Comparison of ENCODE assay signal across 9 cellular contexts in the genomic region with DNA sequence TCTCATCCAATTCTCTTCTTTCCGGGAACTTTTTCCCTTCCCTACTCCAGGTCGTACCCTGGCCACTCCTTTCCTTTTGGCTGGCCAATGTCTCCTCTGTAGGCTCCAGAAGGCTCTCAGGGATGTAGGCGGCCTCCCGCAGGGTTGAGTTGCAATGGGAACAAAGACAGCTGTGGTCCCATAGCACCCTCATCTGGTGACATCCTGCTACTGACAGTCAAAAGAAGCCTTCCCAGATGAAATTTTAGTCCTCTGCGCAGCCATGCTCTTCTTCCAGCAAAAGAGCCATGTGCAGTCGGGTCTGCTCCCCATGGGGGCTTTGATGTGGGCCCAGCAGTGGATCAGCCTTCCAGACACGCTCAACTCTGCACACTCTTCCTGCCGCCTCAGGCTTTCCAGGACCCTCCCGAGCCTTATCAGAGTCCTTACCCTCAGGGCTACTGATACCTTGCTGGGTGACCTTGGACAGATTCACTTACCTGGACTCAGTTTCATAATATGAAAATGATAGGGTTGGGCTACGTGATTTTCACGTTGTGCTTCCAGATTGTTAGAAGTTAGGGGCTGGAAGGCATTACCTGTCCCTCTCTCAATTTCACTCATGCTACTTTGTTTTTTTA. TPM values are rescaled to one million over a fixed set of nuclear protein-coding genes. Genes with fewer than 3 reads are reported as not detected.
DNase-seq lines count a peak whose midpoint lies in the region; ATAC-seq, FAIRE-seq and TF ChIP-seq lines count a peak whose summit lies in the region.
"Had no signal": no experiment of that assay in that cellular context is flagged by ENCODE, and none has a peak within 500 bp of the region (broad histone marks: within the 10 kb centered on the region; RNA-seq: fewer than 3 reads in every experiment).

No MANE protein-coding gene starts in this region.

- H4K8ac ChIP-seq in H1 (ENCODE audit: extremely low read depth, insufficient read depth, low read length): no peak overlapping the region

- no peak overlapping the region for H3K27ac ChIP-seq in H1 (ENCODE audit: low read depth, low read length)
- no peak overlapping the region for H3K27ac ChIP-seq in gastroesophageal sphincter

- no peak overlapping the region for H3K9ac ChIP-seq in H1 (replicated peaks in 1 of 4; ENCODE audit: extremely low read depth in 1 of 4, low read depth in 3 of 4, low read length in 3 of 4)

- H2BK15ac ChIP-seq in H1 (ENCODE audit: low read length): no peak overlapping the region

- H3K4me1 ChIP-seq in H1 (replicated peaks in 1 of 4; ENCODE audit: control insufficient read depth in 3 of 4, insufficient read depth in 4 of 4, low read length in 3 of 4): peaks cover 0 to 4% (median 1%) of the 10 kb centered on the region in 4 experiments; a peak in 1 of 7 replicates
- H3K4me1 ChIP-seq in gastroesophageal sphincter: no peaks in the 10 kb centered on the region

- H3K36me3 ChIP-seq in H1 (ENCODE audit: control insufficient read depth in 2 of 4, insufficient read depth in 4 of 4, low read length in 3 of 4) (no peaks in the 10 kb centered on the region; a peak in 1 of 8 replicates), gastroesophageal sphincter (no peaks in the 10 kb centered on the region)

- H4K5ac ChIP-seq in H1 (ENCODE audit: insufficient read length, low read depth, low read length): no peak overlapping the region

- H4K91ac ChIP-seq in H1 (replicated peaks; ENCODE audit: insufficient read length, low read length): no peak overlapping the region

- H3K79me2 ChIP-seq in H1 (ENCODE audit: control insufficient read depth in 1 of 2, insufficient read depth in 2 of 2, low read length in 2 of 2): no peaks in the 10 kb centered on the region

- no peak overlapping the region for H3K18ac ChIP-seq in H1 (ENCODE audit: extremely low read depth, low read length)

- H3K36me3 Mint-ChIP-seq in activated naive CD8-positive, alpha-beta T cell treated with anti-CD3 and anti-CD28 coated beads for 36 hours: peaks cover 6% of the 10 kb centered on the region
- H3K36me3 Mint-ChIP-seq in activated naive CD8-positive, alpha-beta T cell treated with anti-CD3 and anti-CD28 coated beads, Interleukin-2, amount 50 U/mL, for 24 hours (ENCODE audit: low read depth): peaks cover 6% of the 10 kb centered on the region
- peaks cover 1% of the 10 kb centered on the region; the same call in 1 of the 2 replicates for H3K36me3 Mint-ChIP-seq in WTC11
- no peaks in the 10 kb centered on the region for H3K36me3 Mint-ChIP-seq in naive B cell

- no peak for TF ChIP-seq POLR2A in H1 (IDR thresholded peaks at IDR 0.05; ENCODE audit: control extremely low read depth in 1 of 2, low read depth in 2 of 2, low read length in 2 of 2)
- no peak for TF ChIP-seq POLR2A in gastroesophageal sphincter (IDR thresholded peaks at IDR 0.05)

- no peaks in the 10 kb centered on the region for H4K20me1 ChIP-seq in H1 (replicated peaks in 1 of 2; ENCODE audit: control insufficient read depth in 1 of 2, insufficient read depth in 2 of 2, low read length in 2 of 2)

- no peak overlapping the region for H2AK5ac ChIP-seq in H1 (ENCODE audit: low read depth, low read length)

- H3K4me2 ChIP-seq in H1 (ENCODE audit: insufficient read depth in 1 of 2, low read depth in 2 of 2, low read length in 2 of 2): 0 out of 4 replicates have a peak overlapping the region, but pooled peaks of 1 of the 2 experiments have one; percentile 0

- H3K79me1 ChIP-seq in H1 (ENCODE audit: low read depth, low read length): no peaks in the 10 kb centered on the region

- H3K14ac ChIP-seq in H1 (ENCODE audit: insufficient read length): no peak overlapping the region

- no peaks in the 10 kb centered on the region for H3K23me2 ChIP-seq in H1 (ENCODE audit: low read depth, low read length)

- POLR2A ChIA-PET in WTC11 (lab: Charles Lee): no interaction called here
- POLR2A ChIA-PET in H1 (lab: Charles Lee; ENCODE audit: partially characterized antibody): interaction anchor here (0.8 to 2.2 kb wide), 7 partner anchors 9 to 327 kb away, joined by 3 to 6 read pairs (median 3); a partner anchor contains a TSS

- CTCF ChIA-PET in WTC11 (lab: Charles Lee): interaction anchor here (0.6 to 4.0 kb wide), 11 partner anchors 10 to 326 kb away, joined by 3 to 39 read pairs (median 4); a partner anchor contains a TSS
- CTCF ChIA-PET in H1 (lab: Charles Lee; ENCODE audit: partially characterized antibody): interaction anchor here (0.7 to 10.2 kb wide), 25 partner anchors 9 to 960 kb away, joined by 3 to 119 read pairs (median 5); a partner anchor contains a TSS

- no peak overlapping the region for H3K23ac ChIP-seq in H1 (ENCODE audit: insufficient read length)

- no peaks in the 10 kb centered on the region for H3K27me3 Mint-ChIP-seq in activated naive CD8-positive, alpha-beta T cell treated with anti-CD3 and anti-CD28 coated beads for 36 hours
- H3K27me3 Mint-ChIP-seq in activated naive CD8-positive, alpha-beta T cell treated with anti-CD3 and anti-CD28 coated beads, Interleukin-2, amount 50 U/mL, for 24 hours: no peaks in the 10 kb centered on the region
- H3K27me3 Mint-ChIP-seq in WTC11 (ENCODE audit: low read depth) (no peaks in the 10 kb centered on the region; the same call in 1 of the 2 replicates), naive B cell (peaks cover 0 to 4% (median 0%) of the 10 kb centered on the region in 3 donors)

- H3K4ac ChIP-seq in H1 (replicated peaks; ENCODE audit: insufficient read length, low read depth, low read length): no peak overlapping the region

- TF ChIP-seq CTCF in WTC11 (IDR thresholded peaks at IDR 0.05): peak; percentile 74
- TF ChIP-seq CTCF in H1 (IDR thresholded peaks at IDR 0.05; ENCODE audit: control extremely low read depth in 1 of 3, insufficient read depth in 1 of 3, low read depth in 1 of 3, low read length in 3 of 3): peak; percentile 67 to 92 (median 79)
- peak in 2 of 4 experiments; percentile 17 to 44 for TF ChIP-seq CTCF in gastroesophageal sphincter (IDR thresholded peaks at IDR 0.05)

- peak; percentile 93 to 96 for TF ChIP-seq RAD21 in H1 (IDR thresholded peaks at IDR 0.05 in 1 of 2, conservative IDR thresholded peaks at IDR 0.05 in 1 of 2; ENCODE audit: low read depth in 2 of 2, low read length in 2 of 2)

- H3K4me3 ChIP-seq in H1 (ENCODE audit: extremely low read depth in 1 of 4, insufficient read depth in 2 of 4, low read depth in 3 of 4, low read length in 4 of 4) (no peak overlapping the region), gastroesophageal sphincter (no peak overlapping the region)

- H3K9me3 Mint-ChIP-seq in activated naive CD8-positive, alpha-beta T cell treated with anti-CD3 and anti-CD28 coated beads for 36 hours: no peaks in the 10 kb centered on the region
- no peaks in the 10 kb centered on the region for H3K9me3 Mint-ChIP-seq in activated naive CD8-positive, alpha-beta T cell treated with anti-CD3 and anti-CD28 coated beads, Interleukin-2, amount 50 U/mL, for 24 hours
- H3K9me3 Mint-ChIP-seq in WTC11 (no peaks in the 10 kb centered on the region), naive B cell (no peaks in the 10 kb centered on the region)

- no peak overlapping the region for H2AFZ ChIP-seq in H1 (ENCODE audit: low read length)

- 46% methylated on average over 11 of the region's 11 CpGs; no CpG with 5 or more reads in 1 of the 2 experiments for WGBS in H1 (ENCODE audit: extremely low coverage in 1 of 2, insufficient coverage in 1 of 2, insufficient read length in 1 of 2, insufficient replicate concordance in 2 of 2, low coverage in 1 of 2, low lambda C conversion rate in 2 of 2, missing lambda C conversion rate in 1 of 2), 2 experiments
- 36 to 61% methylated on average over 5 to 9 of the region's 11 CpGs for WGBS in gastroesophageal sphincter (ENCODE audit: low coverage in 1 of 2), 2 donors

- no peak overlapping the region for H2BK12ac ChIP-seq in H1 (ENCODE audit: low read depth, low read length)

- no peaks in the 10 kb centered on the region for H3K27me3 ChIP-seq in H1 (replicated peaks in 1 of 4; ENCODE audit: control insufficient read depth in 3 of 4, extremely low read depth in 1 of 4, insufficient read depth in 3 of 4, low read length in 3 of 4)
- no peaks in the 10 kb centered on the region for H3K27me3 ChIP-seq in gastroesophageal sphincter

- H2BK120ac ChIP-seq in H1 (replicated peaks; ENCODE audit: low read depth, low read length): no peak overlapping the region

- H2BK20ac ChIP-seq in H1 (ENCODE audit: low read length): no peak overlapping the region

- H3K4me3 Mint-ChIP-seq in activated naive CD8-positive, alpha-beta T cell treated with anti-CD3 and anti-CD28 coated beads for 36 hours: no peak overlapping the region
- H3K4me3 Mint-ChIP-seq in activated naive CD8-positive, alpha-beta T cell treated with anti-CD3 and anti-CD28 coated beads, Interleukin-2, amount 50 U/mL, for 24 hours: no peak overlapping the region
- no peak overlapping the region for H3K4me3 Mint-ChIP-seq in WTC11
- H3K4me3 Mint-ChIP-seq in naive B cell: no peak overlapping the region

- peak; percentile 17 for DNase-seq in activated naive CD8-positive, alpha-beta T cell treated with anti-CD3 and anti-CD28 coated beads for 36 hours
- DNase-seq in activated naive CD8-positive, alpha-beta T cell treated with anti-CD3 and anti-CD28 coated beads, Interleukin-2, amount 50 U/mL, for 24 hours: no peak
- DNase-seq in NCI-H128 (lab: John Stamatoyannopoulos, UW; ENCODE audit: unreplicated experiment) (peak; percentile 34), WTC11 (ENCODE audit: low spot score) (peak; percentile 84), H1 (ENCODE audit: low read depth in 1 of 2, low spot score in 2 of 2) (peak; percentile 59 to 90), naive B cell (peak; percentile 42)

- H2BK5ac ChIP-seq in H1 (ENCODE audit: low read depth, low read length): no peak overlapping the region

- no peak overlapping the region for H3K27ac Mint-ChIP-seq in activated naive CD8-positive, alpha-beta T cell treated with anti-CD3 and anti-CD28 coated beads for 36 hours
- no peak overlapping the region for H3K27ac Mint-ChIP-seq in activated naive CD8-positive, alpha-beta T cell treated with anti-CD3 and anti-CD28 coated beads, Interleukin-2, amount 50 U/mL, for 24 hours
- H3K27ac Mint-ChIP-seq in WTC11 (no peak overlapping the region), naive B cell (peak overlapping the region in 3 of 6 donors; percentile 39 to 84 (median 44))

- H3K56ac ChIP-seq in H1 (replicated peaks; ENCODE audit: insufficient read length, low read depth, low read length): no peak overlapping the region

- H3K4me1 Mint-ChIP-seq in activated naive CD8-positive, alpha-beta T cell treated with anti-CD3 and anti-CD28 coated beads for 36 hours: no peaks in the 10 kb centered on the region
- peaks cover 3% of the 10 kb centered on the region for H3K4me1 Mint-ChIP-seq in activated naive CD8-positive, alpha-beta T cell treated with anti-CD3 and anti-CD28 coated beads, Interleukin-2, amount 50 U/mL, for 24 hours
- H3K4me1 Mint-ChIP-seq in WTC11 (peaks cover 10% of the 10 kb centered on the region), naive B cell (peaks cover 15 to 37% (median 35%) of the 10 kb centered on the region in 3 donors)

- ATAC-seq in activated naive CD8-positive, alpha-beta T cell treated with anti-CD3 and anti-CD28 coated beads, Interleukin-2, amount 50 U/mL, for 24 hours: no peak
- ATAC-seq in WTC11 (peak; percentile 97), naive B cell (ENCODE audit: low read depth in 2 of 2) (peak; percentile 38 to 58), gastroesophageal sphincter (no peak), HG02763 (IDR thresholded peaks at IDR 0.05; ENCODE audit: unreplicated experiment) (no peak)

- TF ChIP-seq EP300 in H1 (IDR thresholded peaks at IDR 0.05; ENCODE audit: borderline replicate concordance in 1 of 2, low read depth in 2 of 2, low read length in 2 of 2) (no peak), gastroesophageal sphincter (IDR thresholded peaks at IDR 0.05) (no peak)

- FAIRE-seq in H1 (lab: Jason Lieb, UNC): peak; percentile 74
- FAIRE-seq: endometrium had no signal

- H3K9me3 ChIP-seq in H1 (ENCODE audit: insufficient read depth in 2 of 2, low read depth in 1 of 2, low read length in 1 of 2): no peaks in the 10 kb centered on the region
- H3K9me3 ChIP-seq in gastroesophageal sphincter: no peaks in the 10 kb centered on the region

RNA-seq across cellular contexts. Expression of a gene that starts 5.5 kb away (rescaled TPM):
- total RNA-seq in activated naive CD8-positive, alpha-beta T cell treated with anti-CD3 and anti-CD28 coated beads for 36 hours: not detected
- total RNA-seq in WTC11 (2021) (not detected in 3 replicates), gastroesophageal sphincter (not detected)
- not detected in 2 replicates for total RNA-seq in H1 (2021; fragmentation: NEBNext Ultra II Directional; extraction: Animal tissue kit (Norgen Biotek cat#: 25700))
- polyA plus RNA-seq in H1 (2011; rRNA removed) (0.09 TPM in 1 of 2 replicates, not detected in the other), naive B cell (ENCODE audit: low read depth in 6 of 6) (not detected)
- not detected for polyA plus RNA-seq in H1 (2011; cell fraction: cytosol; rRNA removed)
- polyA plus RNA-seq in H1 (2011; cell fraction: nucleus; rRNA removed): not detected
- not detected in 4 replicates for polyA plus RNA-seq in H1 (2012, experiment 1 of 2)
- polyA plus RNA-seq in H1 (2012, experiment 2 of 2): not detected
- not detected for polyA plus RNA-seq in H1 (2013, experiment 1 of 2)
- not detected for polyA plus RNA-seq in H1 (2013, experiment 2 of 2)
- polyA minus RNA-seq in H1 (2011; rRNA and poly(A)+ RNA removed): not detected in 2 replicates
- not detected for polyA minus RNA-seq in H1 (2011; cell fraction: cytosol; rRNA and poly(A)+ RNA removed)
- polyA minus RNA-seq in H1 (2011; cell fraction: nucleus; rRNA and poly(A)+ RNA removed): not detected

RNA-seq across cellular contexts. Expression of a gene that starts 28.0 kb away (rescaled TPM):
- total RNA-seq in activated naive CD8-positive, alpha-beta T cell treated with anti-CD3 and anti-CD28 coated beads for 36 hours: 10 to 100 TPM; 32.0 to 34.2 TPM
- total RNA-seq in WTC11 (2021): 0.14 to 0.44 TPM (median 0.20 TPM) in 3 replicates
- total RNA-seq in H1 (2021; fragmentation: NEBNext Ultra II Directional; extraction: Animal tissue kit (Norgen Biotek cat#: 25700)): not detected in 2 replicates
- polyA plus RNA-seq in H1 (2011; rRNA removed): 0.05 TPM in 1 of 2 replicates, not detected in the other
- 0.08 TPM for polyA plus RNA-seq in H1 (2011; cell fraction: cytosol; rRNA removed)
- not detected for polyA plus RNA-seq in H1 (2011; cell fraction: nucleus; rRNA removed)
- 0.13 TPM in 1 of 4 replicates, not detected in the others for polyA plus RNA-seq in H1 (2012, experiment 1 of 2)
- polyA plus RNA-seq in H1 (2012, experiment 2 of 2): not detected
- 0.04 TPM for polyA plus RNA-seq in H1 (2013, experiment 1 of 2)
- polyA plus RNA-seq in H1 (2013, experiment 2 of 2): 0.07 TPM
- polyA minus RNA-seq in H1 (2011; rRNA and poly(A)+ RNA removed): 0.24 TPM in 1 of 2 replicates, not detected in the other
- polyA minus RNA-seq in H1 (2011; cell fraction: cytosol; rRNA and poly(A)+ RNA removed): not detected
- not detected for polyA minus RNA-seq in H1 (2011; cell fraction: nucleus; rRNA and poly(A)+ RNA removed)
- 100 to 1,000 TPM in 2 of 6 donors, 10 to 100 TPM in 4; 74.2 to 140 (median 86.5) TPM for polyA plus RNA-seq in naive B cell (ENCODE audit: low read depth in 6 of 6)
- 1 to 10 TPM in 3 of 4 donors, under 1 TPM in 1; 0.62 to 5.4 (median 2.0) TPM for total RNA-seq in gastroesophageal sphincter

RNA-seq across cellular contexts. Expression of a gene that starts 39.2 kb away (rescaled TPM):
- total RNA-seq in activated naive CD8-positive, alpha-beta T cell treated with anti-CD3 and anti-CD28 coated beads for 36 hours: 10 to 100 TPM; 19.0 to 19.9 TPM
- total RNA-seq in WTC11 (2021) (11.0 to 18.3 TPM (median 11.2 TPM) in 3 replicates), gastroesophageal sphincter (1 to 10 TPM; 2.1 to 3.5 (median 2.4) TPM)
- 10.7 and 12.5 TPM in 2 replicates for total RNA-seq in H1 (2021; fragmentation: NEBNext Ultra II Directional; extraction: Animal tissue kit (Norgen Biotek cat#: 25700))
- polyA plus RNA-seq in H1 (2011; rRNA removed) (5.8 and 11.1 TPM in 2 replicates), naive B cell (ENCODE audit: low read depth in 6 of 6) (10 to 100 TPM in 5 of 6 donors, 1 to 10 TPM in 1; 3.3 to 25.6 (median 13.2) TPM)
- polyA plus RNA-seq in H1 (2011; cell fraction: cytosol; rRNA removed): 10.8 TPM
- 18.6 TPM for polyA plus RNA-seq in H1 (2011; cell fraction: nucleus; rRNA removed)
- 8.3 to 10.9 TPM (median 9.0 TPM) in 4 replicates for polyA plus RNA-seq in H1 (2012, experiment 1 of 2)
- 3.2 TPM for polyA plus RNA-seq in H1 (2012, experiment 2 of 2)
- polyA plus RNA-seq in H1 (2013, experiment 1 of 2): 11.5 TPM
- 13.3 TPM for polyA plus RNA-seq in H1 (2013, experiment 2 of 2)
- polyA minus RNA-seq in H1 (2011; rRNA and poly(A)+ RNA removed): 13.1 and 21.2 TPM in 2 replicates
- 10.8 TPM for polyA minus RNA-seq in H1 (2011; cell fraction: cytosol; rRNA and poly(A)+ RNA removed)
- polyA minus RNA-seq in H1 (2011; cell fraction: nucleus; rRNA and poly(A)+ RNA removed): 21.6 TPM

Comparison
In these comparisons a context has a peak if more than half of its experiments do, and no peak if none do; other contexts are left out.
1. ATAC-seq: peak in WTC11 (single experiment) and naive B cell (2 of 2); none in activated naive CD8-positive, alpha-beta T cell treated with anti-CD3 and anti-CD28 coated beads, Interleukin-2, amount 50 U/mL, for 24 hours (single experiment), gastroesophageal sphincter (single experiment) and HG02763 (single experiment).
2. RNA of a gene that starts 28.0 kb away (total RNA-seq): 32.0 to 34.2 TPM in activated naive CD8-positive, alpha-beta T cell treated with anti-CD3 and anti-CD28 coated beads for 36 hours; 0.62 to 5.4 TPM in gastroesophageal sphincter, 0.14 to 0.44 TPM in WTC11 and not detected in H1; every median in the first group is over 4 times any median in the second.